28 cellular contexts compared by ENCODE assay signal in the genomic region with DNA sequence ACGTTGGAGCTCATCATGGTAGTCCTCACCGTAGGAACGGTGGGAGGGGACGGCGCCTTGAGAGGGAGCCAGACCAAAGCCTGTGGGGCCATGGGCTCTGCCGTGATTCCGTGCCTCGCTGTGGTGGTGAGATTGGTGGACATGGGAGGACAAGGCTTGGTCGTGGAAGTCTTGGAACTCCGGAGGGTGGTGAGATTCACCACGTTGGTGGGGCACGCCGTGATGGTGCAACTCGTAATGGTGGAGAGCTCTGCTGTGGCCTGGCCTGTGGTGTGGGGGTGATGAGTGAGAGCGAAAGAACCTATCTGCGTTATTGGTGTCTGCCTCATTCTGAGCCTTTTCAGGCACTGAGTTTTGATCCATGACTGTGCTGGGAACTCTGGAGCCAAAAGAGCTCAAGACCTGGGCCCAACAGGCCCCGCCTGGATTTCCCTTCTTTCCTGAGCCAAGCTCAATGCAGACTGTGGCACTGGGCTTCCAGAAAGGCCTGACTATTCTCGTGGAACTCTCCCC. TPM values are rescaled to one million over a fixed set of nuclear protein-coding genes. Genes with fewer than 3 reads are reported as not detected.
A peak's percentile ranks its signal among the peaks of the same experiment; 100 is the strongest.
DNase-seq lines count a peak whose midpoint lies in the region; ATAC-seq, FAIRE-seq and TF ChIP-seq lines count a peak whose summit lies in the region.
"Had no signal": no experiment of that assay in that cellular context is flagged by ENCODE, and none has a peak within 500 bp of the region (broad histone marks: within the 10 kb centered on the region; RNA-seq: fewer than 3 reads in every experiment).

A gene (minus strand): TSS at position 463 of the 513 bp plus-strand sequence. CDS start 100 bp downstream, at position 363.

- no peaks in the 10 kb centered on the region for H3K36me3 Mint-ChIP-seq in activated CD4-positive, alpha-beta T cell treated with anti-CD3 and anti-CD28 coated beads for 36 hours (ENCODE audit: low read depth)
- H3K36me3 Mint-ChIP-seq: CD4-positive, alpha-beta memory T cell had no signal

- no peaks in the 10 kb centered on the region for H3K9me3 Mint-ChIP-seq in activated CD4-positive, alpha-beta T cell treated with anti-CD3 and anti-CD28 coated beads for 36 hours (ENCODE audit: low read depth)
- H3K9me3 Mint-ChIP-seq: CD4-positive, alpha-beta memory T cell; GM23338; IgD-negative memory B cell had no signal

- no peak within 1 kb of the TSS for H2BK20ac ChIP-seq in IMR-90 (ENCODE audit: low read depth, low read length)
- H2BK20ac ChIP-seq in H1 (ENCODE audit: low read length) = no peak within 1 kb of the TSS

- TF ChIP-seq RAD21 in IMR-90 (IDR thresholded peaks at IDR 0.05; ENCODE audit: low read length) (no peak), H1 (IDR thresholded peaks at IDR 0.05 in 1 of 2, conservative IDR thresholded peaks at IDR 0.05 in 1 of 2; ENCODE audit: low read depth in 2 of 2, low read length in 2 of 2) (no peak)

- peaks cover 7% of the 10 kb centered on the region for H3K27me3 Mint-ChIP-seq in activated CD4-positive, alpha-beta T cell treated with anti-CD3 and anti-CD28 coated beads for 36 hours
- H3K27me3 Mint-ChIP-seq: IgD-negative memory B cell had no signal

- no peaks in the 10 kb centered on the region for H3K23me2 ChIP-seq in H1 (ENCODE audit: low read depth, low read length)

- in situ Hi-C loops in IMR-90 (cut with MboI; ENCODE audit: low sequenced_read_pairs) = no loop called here
- in situ Hi-C loops in HAP-1 (cut with MboI; ENCODE audit: low sequenced_read_pairs) = no loop called here

- 90% methylated on average over 12 of the region's 18 CpGs; no CpG with 5 or more reads in 1 of the 2 experiments for WGBS in IMR-90 (ENCODE audit: extremely low coverage in 2 of 2, insufficient read length in 1 of 2), 2 experiments
- 92% methylated on average over 18 of the region's 18 CpGs; no CpG with 5 or more reads in 1 of the 2 experiments for WGBS in H1 (ENCODE audit: extremely low coverage in 1 of 2, insufficient coverage in 1 of 2, insufficient read length in 1 of 2, insufficient replicate concordance in 2 of 2, low coverage in 1 of 2, low lambda C conversion rate in 2 of 2, missing lambda C conversion rate in 1 of 2), 2 experiments
- WGBS in neuronal stem cell (ENCODE audit: extremely low coverage in 2 of 2, insufficient read length in 2 of 2, insufficient replicate concordance in 1 of 2), 2 donors = no CpG with 5 or more reads among the region's 18 CpGs

- H3K9ac ChIP-seq in IMR-90 (ENCODE audit: low read depth, low read length) (no peak within 1 kb of the TSS), H1 (replicated peaks in 1 of 4; ENCODE audit: extremely low read depth in 1 of 4, low read depth in 3 of 4, low read length in 3 of 4) (no peak within 1 kb of the TSS), neuronal stem cell (ENCODE audit: low read depth, low read length, poor library complexity) (peak within 1 kb of the TSS; percentile 60)
- H3K9ac ChIP-seq: BLaER1 treated with 17β-estradiol and CSF1 and Interleukin-3, amounts not matched to agents 10 nM and 100 nM had no signal

- H3K14ac ChIP-seq in IMR-90 (replicated peaks; ENCODE audit: low read depth, low read length) = no peak within 1 kb of the TSS
- H3K14ac ChIP-seq in H1 (ENCODE audit: insufficient read length) = no peak within 1 kb of the TSS
- H3K14ac ChIP-seq in neuronal stem cell (ENCODE audit: low read length) = peak within 1 kb of the TSS; percentile 71

- POLR2A ChIA-PET in IMR-90 (lab: Charles Lee; ENCODE audit: unreplicated experiment) (interaction anchor here (0.6 kb wide), 1 partner anchor 28 kb away, joined by 3 read pairs; no protein-coding TSS in a partner anchor), H1 (lab: Charles Lee; ENCODE audit: partially characterized antibody) (interaction anchor here (0.8 to 1.0 kb wide), 2 partner anchors 8 to 18 kb away, joined by 3 read pairs; no protein-coding TSS in a partner anchor)
- POLR2A ChIA-PET in activated CD4-positive, alpha-beta T cell treated with anti-CD3 and anti-CD28 coated beads for 36 hours (lab: Charles Lee) = no interaction called here

- no peak within 1 kb of the TSS for H3K4me3 Mint-ChIP-seq in activated CD4-positive, alpha-beta T cell treated with anti-CD3 and anti-CD28 coated beads for 36 hours
- H3K4me3 Mint-ChIP-seq: CD4-positive, alpha-beta memory T cell; GM23338; IgD-negative memory B cell had no signal

- H2AK9ac ChIP-seq in IMR-90 (replicated peaks; ENCODE audit: low read depth, low read length, poor library complexity) = peak within 1 kb of the TSS; percentile 37

- H2BK5ac ChIP-seq in IMR-90 (ENCODE audit: low read depth, low read length, poor library complexity, severe bottlenecking) = no peak within 1 kb of the TSS
- no peak within 1 kb of the TSS for H2BK5ac ChIP-seq in H1 (ENCODE audit: low read depth, low read length)
- peak within 1 kb of the TSS; percentile 53 for H2BK5ac ChIP-seq in neuronal stem cell (ENCODE audit: low read length)

- H2BK120ac ChIP-seq in IMR-90 (ENCODE audit: low read depth, low read length) = no peak within 1 kb of the TSS
- H2BK120ac ChIP-seq in H1 (replicated peaks; ENCODE audit: low read depth, low read length) = no peak within 1 kb of the TSS
- H2BK120ac ChIP-seq in neuronal stem cell (ENCODE audit: low read depth, low read length) = no peak within 1 kb of the TSS

- H3K4me1 Mint-ChIP-seq in activated CD4-positive, alpha-beta T cell treated with anti-CD3 and anti-CD28 coated beads for 36 hours = peaks cover 5% of the 10 kb centered on the region

- H2BK12ac ChIP-seq in H1 (ENCODE audit: low read depth, low read length) (0 out of 2 replicates have a peak within 1 kb of the TSS, but pooled peaks have one; percentile 17), neuronal stem cell (ENCODE audit: low read length) (peak within 1 kb of the TSS; percentile 73)

- H4K20me1 ChIP-seq in IMR-90 (ENCODE audit: insufficient read depth, low read length) = no peaks in the 10 kb centered on the region
- H4K20me1 ChIP-seq in H1 (replicated peaks in 1 of 2; ENCODE audit: control insufficient read depth in 1 of 2, insufficient read depth in 2 of 2, low read length in 2 of 2) = no peaks in the 10 kb centered on the region
- H4K20me1 ChIP-seq: BLaER1 treated with 17β-estradiol and CSF1 and Interleukin-3, amounts not matched to agents 10 nM and 100 nM had no signal

- TF ChIP-seq EP300 in H1 (IDR thresholded peaks at IDR 0.05; ENCODE audit: borderline replicate concordance in 1 of 2, low read depth in 2 of 2, low read length in 2 of 2) = no peak

- H3K27ac ChIP-seq in IMR-90 (ENCODE audit: insufficient read depth, low read length) (no peak within 1 kb of the TSS), H1 (ENCODE audit: low read depth, low read length) (no peak within 1 kb of the TSS), neuronal stem cell (replicated peaks; ENCODE audit: low read length) (no peak within 1 kb of the TSS)
- H3K27ac ChIP-seq: BLaER1 treated with 17β-estradiol and CSF1 and Interleukin-3, amounts not matched to agents 10 nM and 100 nM; RWPE1 had no signal

- TF ChIP-seq CTCF in IMR-90 (conservative IDR thresholded peaks at IDR 0.05; ENCODE audit: low read depth, low read length) (no peak), H1 (IDR thresholded peaks at IDR 0.05; ENCODE audit: control extremely low read depth in 1 of 3, insufficient read depth in 1 of 3, low read depth in 1 of 3, low read length in 3 of 3) (no peak)

- DNase-seq in 8988T (peak; percentile 15), IMR-90 (no peak), H1 (ENCODE audit: low read depth in 1 of 2, low spot score in 2 of 2) (no peak), neuronal stem cell (ENCODE audit: low spot score) (no peak), HAP-1 (ENCODE audit: low spot score in 2 of 2) (no peak)
- DNase-seq in stimulated activated CD4-positive, alpha-beta T cell treated with anti-CD3 and anti-CD28 coated beads, Interleukin-12 subunit alpha, Interleukin-12 subunit beta, amount 100 ng/mL, for 4 hours = no peak
- DNase-seq in activated CD4-positive, alpha-beta T cell treated with anti-CD3 and anti-CD28 coated beads for 36 hours = no peak
- DNase-seq: COR-L47, DMS53, HCEC 1CT, NCI-H1092, NCI-H1417 treated with DMSO at 0.1 percent for 48 hours, NCI-H1694 treated with DMSO at 0.1 percent for 48 hours, NCI-H2081, NCI-H2171, NCI-H226, NCI-H510A, NCI-H69, SHP77 had no signal

- CTCF ChIA-PET in IMR-90 (lab: Yijun Ruan, JAX) = interaction anchor here (0.6 kb wide), 1 partner anchor 124 kb away, joined by 4 read pairs; no protein-coding TSS in a partner anchor
- CTCF ChIA-PET in H1 (lab: Charles Lee; ENCODE audit: partially characterized antibody) = interaction anchor here (1.1 to 1.6 kb wide), 5 partner anchors 13 to 142 kb away, joined by 3 to 6 read pairs (median 3); no protein-coding TSS in a partner anchor
- CTCF ChIA-PET in activated CD4-positive, alpha-beta T cell treated with anti-CD3 and anti-CD28 coated beads for 36 hours (lab: Charles Lee) = interaction anchor here (0.6 to 1.0 kb wide), 7 partner anchors 10 to 1774 kb away, joined by 3 to 5 read pairs (median 3); no protein-coding TSS in a partner anchor

- H2AFZ ChIP-seq in IMR-90 (replicated peaks; ENCODE audit: low read length, poor library complexity) (no peak within 1 kb of the TSS), H1 (ENCODE audit: low read length) (no peak within 1 kb of the TSS), neuronal stem cell (ENCODE audit: low read length) (no peak within 1 kb of the TSS)
- H2AFZ ChIP-seq: GM23338 had no signal

- H3K4me2 ChIP-seq in IMR-90 (ENCODE audit: low read depth, low read length) (no peak within 1 kb of the TSS), H1 (ENCODE audit: insufficient read depth in 1 of 2, low read depth in 2 of 2, low read length in 2 of 2) (no peak within 1 kb of the TSS), neuronal stem cell (ENCODE audit: insufficient read depth, low read length, poor library complexity, severe bottlenecking) (no peak within 1 kb of the TSS)
- H3K4me2 ChIP-seq: BLaER1 treated with 17β-estradiol and CSF1 and Interleukin-3, amounts not matched to agents 10 nM and 100 nM; GM23338 had no signal

- H3K79me1 ChIP-seq in IMR-90 (ENCODE audit: low read depth in 1 of 2, low read length in 2 of 2) (peaks cover 0 to 4% of the 10 kb centered on the region in 2 experiments; a peak in 1 of 4 replicates), H1 (ENCODE audit: low read depth, low read length) (no peaks in the 10 kb centered on the region), neuronal stem cell (ENCODE audit: low read depth, low read length) (no peaks in the 10 kb centered on the region)

- H2BK15ac ChIP-seq in IMR-90 (ENCODE audit: low read depth, low read length) = no peak within 1 kb of the TSS
- H2BK15ac ChIP-seq in H1 (ENCODE audit: low read length) = peak within 1 kb of the TSS; percentile 72; the same call in 1 of the 2 replicates
- peak within 1 kb of the TSS; percentile 99 for H2BK15ac ChIP-seq in neuronal stem cell (ENCODE audit: low read length)

- H3K18ac ChIP-seq in IMR-90 (ENCODE audit: low read depth, low read length) (no peak within 1 kb of the TSS), H1 (ENCODE audit: extremely low read depth, low read length) (no peak within 1 kb of the TSS), neuronal stem cell (ENCODE audit: low read length) (peak within 1 kb of the TSS; percentile 17)

- H4K91ac ChIP-seq in IMR-90 (ENCODE audit: insufficient read depth, low read depth, low read length) (no peak within 1 kb of the TSS), H1 (replicated peaks; ENCODE audit: insufficient read length, low read length) (no peak within 1 kb of the TSS), neuronal stem cell (ENCODE audit: low read depth, low read length, poor library complexity) (no peak within 1 kb of the TSS)

- FAIRE-seq in H1 (lab: Jason Lieb, UNC) = no peak
- FAIRE-seq: A204.1 had no signal

- H3K4me3 ChIP-seq in IMR-90 (ENCODE audit: insufficient read depth, low read depth, low read length) (no peak within 1 kb of the TSS), H1 (ENCODE audit: extremely low read depth in 1 of 4, insufficient read depth in 2 of 4, low read depth in 3 of 4, low read length in 4 of 4) (no peak within 1 kb of the TSS), neuronal stem cell (ENCODE audit: low read length in 2 of 2) (no peak within 1 kb of the TSS), HAP-1 (no peak within 1 kb of the TSS)
- H3K4me3 ChIP-seq: BLaER1 treated with 17β-estradiol and CSF1 and Interleukin-3, amounts not matched to agents 10 nM and 100 nM; GM23338 had no signal

- intact Hi-C loops in IMR-90 (cut with micrococcal nuclease) = no loop called here
- intact Hi-C loops in activated CD4-positive, alpha-beta T cell treated with anti-CD3 and anti-CD28 coated beads for 36 hours (cut with DNase I, micrococcal nuclease) = no loop called here

- H4K5ac ChIP-seq in IMR-90 (ENCODE audit: low read depth, low read length) (no peak within 1 kb of the TSS), H1 (ENCODE audit: insufficient read length, low read depth, low read length) (no peak within 1 kb of the TSS)

- H3K27ac Mint-ChIP-seq in activated CD4-positive, alpha-beta T cell treated with anti-CD3 and anti-CD28 coated beads for 36 hours = no peak within 1 kb of the TSS
- H3K27ac Mint-ChIP-seq: GM23338 had no signal

- BruUV-seq in IMR-90 (replicated peaks; lab: Mats Ljungman, UMichigan) = no TSS peak

- H3K56ac ChIP-seq in IMR-90 (ENCODE audit: extremely low read depth, insufficient read depth, low read length) (no peak within 1 kb of the TSS), H1 (replicated peaks; ENCODE audit: insufficient read length, low read depth, low read length) (no peak within 1 kb of the TSS)

- no peaks in the 10 kb centered on the region for H3K36me3 ChIP-seq in IMR-90 (ENCODE audit: control insufficient read depth, insufficient read depth, low read length)
- H3K36me3 ChIP-seq in H1 (ENCODE audit: control insufficient read depth in 2 of 4, insufficient read depth in 4 of 4, low read length in 3 of 4) = no peaks in the 10 kb centered on the region
- H3K36me3 ChIP-seq in neuronal stem cell (replicated peaks in 1 of 2; ENCODE audit: control insufficient read depth in 2 of 2, insufficient read depth in 2 of 2, low read length in 2 of 2) = no peaks in the 10 kb centered on the region
- H3K36me3 ChIP-seq in HAP-1 (replicated peaks) = no peaks in the 10 kb centered on the region
- H3K36me3 ChIP-seq: BLaER1 treated with 17β-estradiol and CSF1 and Interleukin-3, amounts not matched to agents 10 nM and 100 nM had no signal

- H2AK5ac ChIP-seq in IMR-90 (ENCODE audit: low read depth, low read length) = no peak within 1 kb of the TSS
- H2AK5ac ChIP-seq in H1 (ENCODE audit: low read depth, low read length) = no peak within 1 kb of the TSS
- peak within 1 kb of the TSS; percentile 90 for H2AK5ac ChIP-seq in neuronal stem cell (ENCODE audit: low read depth, low read length)

- TF ChIP-seq POLR2A in IMR-90 (IDR thresholded peaks at IDR 0.05; ENCODE audit: low read depth, low read length) (no peak), H1 (IDR thresholded peaks at IDR 0.05; ENCODE audit: control extremely low read depth in 1 of 2, low read depth in 2 of 2, low read length in 2 of 2) (no peak)

- no peaks in the 10 kb centered on the region for H3K79me2 ChIP-seq in H1 (ENCODE audit: control insufficient read depth in 1 of 2, insufficient read depth in 2 of 2, low read length in 2 of 2)

- H3K23ac ChIP-seq in IMR-90 (ENCODE audit: low read depth, low read length) (no peak within 1 kb of the TSS), H1 (ENCODE audit: insufficient read length) (no peak within 1 kb of the TSS), neuronal stem cell (ENCODE audit: low read depth, low read length, poor library complexity) (peak within 1 kb of the TSS; percentile 55)

- H3K4me1 ChIP-seq in IMR-90 (ENCODE audit: control insufficient read depth, insufficient read depth, low read length) (peaks cover 6% of the 10 kb centered on the region), H1 (replicated peaks in 1 of 4; ENCODE audit: control insufficient read depth in 3 of 4, insufficient read depth in 4 of 4, low read length in 3 of 4) (peaks cover 0 to 3% (median 1%) of the 10 kb centered on the region in 4 experiments; a peak in 1 of 7 replicates), neuronal stem cell (ENCODE audit: control insufficient read depth in 2 of 2, insufficient read depth in 1 of 2, low read depth in 1 of 2, low read length in 2 of 2) (no peaks in the 10 kb centered on the region), HAP-1 (peaks cover 4% of the 10 kb centered on the region; the same call in 1 of the 2 replicates)

- H3K9me3 ChIP-seq in IMR-90 (ENCODE audit: control insufficient read depth, insufficient read depth, low read length) = no peaks in the 10 kb centered on the region
- no peaks in the 10 kb centered on the region for H3K9me3 ChIP-seq in H1 (ENCODE audit: insufficient read depth in 2 of 2, low read depth in 1 of 2, low read length in 1 of 2)
- H3K9me3 ChIP-seq in neuronal stem cell (replicated peaks in 1 of 2; ENCODE audit: control insufficient read depth in 2 of 2, insufficient read depth in 1 of 2, low read depth in 1 of 2, low read length in 2 of 2) = no peaks in the 10 kb centered on the region
- no peaks in the 10 kb centered on the region for H3K9me3 ChIP-seq in HAP-1
- H3K9me3 ChIP-seq: BLaER1 treated with 17β-estradiol and CSF1 and Interleukin-3, amounts not matched to agents 10 nM and 100 nM had no signal

- H3K4ac ChIP-seq in IMR-90 (ENCODE audit: low read depth, low read length) (no peak within 1 kb of the TSS), H1 (replicated peaks; ENCODE audit: insufficient read length, low read depth, low read length) (no peak within 1 kb of the TSS), neuronal stem cell (ENCODE audit: low read length) (no peak within 1 kb of the TSS)

- no peak for ATAC-seq in IMR-90 (ENCODE audit: low read depth)
- no peak for ATAC-seq in activated CD4-positive, alpha-beta T cell treated with anti-CD3 and anti-CD28 coated beads for 36 hours
- ATAC-seq: GM23338, Panc1 had no signal

- no peaks in the 10 kb centered on the region; the same call in 1 of the 2 replicates for H3K27me3 ChIP-seq in IMR-90 (ENCODE audit: control insufficient read depth, insufficient read depth, low read length)
- peaks cover 0 to 15% (median 5%) of the 10 kb centered on the region in 4 experiments; a peak in 4 of 7 replicates for H3K27me3 ChIP-seq in H1 (replicated peaks in 1 of 4; ENCODE audit: control insufficient read depth in 3 of 4, extremely low read depth in 1 of 4, insufficient read depth in 3 of 4, low read length in 3 of 4)
- H3K27me3 ChIP-seq in neuronal stem cell (ENCODE audit: control insufficient read depth in 3 of 3, insufficient read depth in 3 of 3, low read depth in 1 of 3, low read length in 3 of 3) = peaks cover 0 to 17% (median 13%) of the 10 kb centered on the region in 3 experiments
- H3K27me3 ChIP-seq in HAP-1 (ENCODE audit: low read depth) = no peaks in the 10 kb centered on the region; the same call in 1 of the 2 replicates

- H4K8ac ChIP-seq in IMR-90 (ENCODE audit: low read depth in 2 of 2, low read length in 2 of 2) (no peak within 1 kb of the TSS), H1 (ENCODE audit: extremely low read depth, insufficient read depth, low read length) (no peak within 1 kb of the TSS), neuronal stem cell (ENCODE audit: low read depth, low read length) (no peak within 1 kb of the TSS)

- dilution Hi-C loops in IMR-90 (cut with HindIII; ENCODE audit: low sequenced_read_pairs, unreplicated experiment) = no loop called here

- H3K9me1 ChIP-seq in IMR-90 (ENCODE audit: insufficient read depth, low read length) = no peaks in the 10 kb centered on the region

RNA-seq across cellular contexts. Expression of the gene that starts here (rescaled TPM):
- 0.18 and 0.28 TPM in 2 replicates for total RNA-seq in IMR-90 (2012; rRNA removed)
- polyA plus RNA-seq in IMR-90 (2012; rRNA removed) (0.91 and 1.0 TPM in 2 replicates), H1 (2011; rRNA removed) (not detected in 2 replicates)
- polyA plus RNA-seq in IMR-90 (2012; cell fraction: cytosol; rRNA removed) = 0.80 and 1.8 TPM in 2 replicates
- 0.27 and 0.28 TPM in 2 replicates for polyA plus RNA-seq in IMR-90 (2012; cell fraction: nucleus; rRNA removed; ENCODE audit: low replicate concordance)
- not detected in 2 replicates for total RNA-seq in H1 (2021; fragmentation: NEBNext Ultra II Directional; extraction: Animal tissue kit (Norgen Biotek cat#: 25700))
- not detected for polyA plus RNA-seq in H1 (2011; cell fraction: cytosol; rRNA removed)
- 0.07 TPM for polyA plus RNA-seq in H1 (2011; cell fraction: nucleus; rRNA removed)
- not detected in 4 replicates for polyA plus RNA-seq in H1 (2012, experiment 1 of 2)
- polyA plus RNA-seq in H1 (2012, experiment 2 of 2) = not detected
- not detected for polyA plus RNA-seq in H1 (2013, experiment 1 of 2)
- polyA plus RNA-seq in H1 (2013, experiment 2 of 2) = not detected
- polyA minus RNA-seq in H1 (2011; rRNA and poly(A)+ RNA removed) = not detected in 2 replicates
- not detected for polyA minus RNA-seq in H1 (2011; cell fraction: cytosol; rRNA and poly(A)+ RNA removed)
- not detected for polyA minus RNA-seq in H1 (2011; cell fraction: nucleus; rRNA and poly(A)+ RNA removed)
- polyA plus RNA-seq in neuronal stem cell (2013, experiment 1 of 2) = 0.07 TPM
- not detected for polyA plus RNA-seq in neuronal stem cell (2013, experiment 2 of 2)
- total RNA-seq in activated CD4-positive, alpha-beta T cell treated with anti-CD3 and anti-CD28 coated beads for 36 hours = not detected
- total RNA-seq: CD4-positive, alpha-beta memory T cell; G401; GM23338; OCI-LY7 had no signal
- polyA plus RNA-seq: CD4-positive, alpha-beta memory T cell; GM23338; IgD-negative memory B cell had no signal
